31 cellular contexts compared by ENCODE assay signal in genomic region chr2:81672923-81673322, GRCh38.
"Had no signal": no experiment of that assay in that cellular context is flagged by ENCODE, and none has a peak within 500 bp of the region (broad histone marks: within the 10 kb centered on the region; RNA-seq: fewer than 3 reads in every experiment).

No MANE protein-coding gene starts in this region.

- H3K36me3 ChIP-seq: ascending aorta, breast epithelium, cardiac muscle cell, colonic mucosa, esophagus squamous epithelium, gastroesophageal sphincter, WERI-Rb-1 had no signal

- H3K9me3 Mint-ChIP-seq: activated naive CD8-positive, alpha-beta T cell treated with anti-CD3 and anti-CD28 coated beads, Interleukin-2, amount 10 ng/mL, durations not matched to agents 7 days and 5 days; brain had no signal

- H3K27ac ChIP-seq: ascending aorta, breast epithelium, cardiac muscle cell, colonic mucosa, epithelial cell of prostate, esophagus squamous epithelium, gastroesophageal sphincter, WERI-Rb-1 had no signal

- H3K36me3 Mint-ChIP-seq: activated CD4-positive, alpha-beta memory T cell treated with anti-CD3 and anti-CD28 coated beads for 36 hours; activated naive CD4-positive, alpha-beta T cell treated with anti-CD3 and anti-CD28 coated beads, Interleukin-2, amount 10 ng/mL, durations not matched to agents 7 days and 5 days; activated naive CD4-positive, alpha-beta T cell treated with anti-CD3 and anti-CD28 coated beads, Interleukin-2, amount 50 U/mL, for 72 hours; activated naive CD8-positive, alpha-beta T cell treated with anti-CD3 and anti-CD28 coated beads, Interleukin-2, amount 10 ng/mL, durations not matched to agents 7 days and 5 days; brain had no signal

- H3K4me1 ChIP-seq: ascending aorta, breast epithelium, colonic mucosa, esophagus squamous epithelium had no signal

- H3K27me3 ChIP-seq: ascending aorta, breast epithelium, cardiac muscle cell, colonic mucosa, esophagus squamous epithelium, gastroesophageal sphincter had no signal

- H3K4me1 Mint-ChIP-seq: activated CD4-positive, alpha-beta T cell treated with anti-CD3 and anti-CD28 coated beads for 36 hours; activated CD4-positive, alpha-beta T cell treated with anti-CD3 and anti-CD28 coated beads, Interleukin-2, amount 10 ng/mL, durations not matched to agents 24 days and 14 days; activated naive CD4-positive, alpha-beta T cell treated with anti-CD3 and anti-CD28 coated beads, Interleukin-2, amount 10 ng/mL, durations not matched to agents 7 days and 5 days; activated naive CD8-positive, alpha-beta T cell treated with anti-CD3 and anti-CD28 coated beads, Interleukin-2, amount 10 ng/mL, durations not matched to agents 7 days and 5 days; brain had no signal

- ATAC-seq: activated CD4-positive, alpha-beta T cell treated with anti-CD3 and anti-CD28 coated beads for 36 hours; activated naive CD4-positive, alpha-beta T cell treated with anti-CD3 and anti-CD28 coated beads, Interleukin-2, amount 50 U/mL, for 72 hours; activated T-cell treated with anti-CD3 and anti-CD28 coated beads, Interleukin-2, amount 50 U/mL, for 72 hours; gastroesophageal sphincter had no signal

- H3K27ac Mint-ChIP-seq: activated CD4-positive, alpha-beta memory T cell treated with anti-CD3 and anti-CD28 coated beads for 36 hours; activated CD4-positive, alpha-beta T cell treated with anti-CD3 and anti-CD28 coated beads for 36 hours; activated CD4-positive, alpha-beta T cell treated with anti-CD3 and anti-CD28 coated beads, Interleukin-2, amount 10 ng/mL, durations not matched to agents 24 days and 14 days; activated naive CD4-positive, alpha-beta T cell treated with anti-CD3 and anti-CD28 coated beads, Interleukin-2, amount 10 ng/mL, durations not matched to agents 7 days and 5 days; activated naive CD4-positive, alpha-beta T cell treated with anti-CD3 and anti-CD28 coated beads, Interleukin-2, amount 50 U/mL, for 72 hours; activated naive CD8-positive, alpha-beta T cell treated with anti-CD3 and anti-CD28 coated beads, Interleukin-2, amount 10 ng/mL, durations not matched to agents 7 days and 5 days; activated T-cell treated with anti-CD3 and anti-CD28 coated beads, Interleukin-2, amount 50 U/mL, for 24 hours; activated T-cell treated with anti-CD3 and anti-CD28 coated beads, Interleukin-2, amount 50 U/mL, for 72 hours; brain; T-helper 2 cell treated with Interferon-gamma antibody and Interleukin-4, amounts not matched to agents 5 μg/mL and 100 μg/mL, for 36 hours had no signal

- DNase-seq: activated CD4-positive, alpha-beta memory T cell treated with anti-CD3 and anti-CD28 coated beads for 36 hours; activated CD4-positive, alpha-beta T cell treated with anti-CD3 and anti-CD28 coated beads for 36 hours; activated CD4-positive, alpha-beta T cell treated with anti-CD3 and anti-CD28 coated beads, Interleukin-2, amount 10 ng/mL, durations not matched to agents 24 days and 14 days; activated CD4-positive, CD25-positive, alpha-beta regulatory T cell; activated CD4-positive, CD25-positive, alpha-beta regulatory T cell treated with anti-CD3 and anti-CD28 coated beads, Interleukin-2, amount 50 U/mL, for 72 hours; activated CD8-positive, alpha-beta memory T cell treated with anti-CD3 and anti-CD28 coated beads, Interleukin-2, amount 50 U/mL, for 48 hours; activated gamma-delta T cell; activated naive CD4-positive, alpha-beta T cell; activated naive CD4-positive, alpha-beta T cell treated with anti-CD3 and anti-CD28 coated beads, Interleukin-2, amount 10 ng/mL, durations not matched to agents 7 days and 5 days; activated naive CD8-positive, alpha-beta T cell treated with anti-CD3 and anti-CD28 coated beads, Interleukin-2, amount 10 ng/mL, durations not matched to agents 7 days and 5 days; activated T-cell treated with anti-CD3 and anti-CD28 coated beads for 4 hours; activated T-cell treated with anti-CD3 and anti-CD28 coated beads, Interleukin-2, amount 50 U/mL, for 24 hours; activated T-cell treated with anti-CD3 and anti-CD28 coated beads, Interleukin-2, amount 50 U/mL, for 72 hours; central memory CD4-positive, alpha-beta T cell; cerebellar nuclear complex; colonic mucosa; effector CD8-positive, alpha-beta T cell; esophagus squamous epithelium; foreskin melanocyte; head of caudate nucleus; hypothalamus; T1000; WERI-Rb-1 had no signal

- H3K4me3 Mint-ChIP-seq: activated CD4-positive, alpha-beta memory T cell treated with anti-CD3 and anti-CD28 coated beads for 36 hours; activated CD4-positive, alpha-beta T cell treated with anti-CD3 and anti-CD28 coated beads for 36 hours; activated CD4-positive, alpha-beta T cell treated with anti-CD3 and anti-CD28 coated beads, Interleukin-2, amount 10 ng/mL, durations not matched to agents 24 days and 14 days; activated naive CD4-positive, alpha-beta T cell treated with anti-CD3 and anti-CD28 coated beads, Interleukin-2, amount 10 ng/mL, durations not matched to agents 7 days and 5 days; activated naive CD8-positive, alpha-beta T cell treated with anti-CD3 and anti-CD28 coated beads, Interleukin-2, amount 10 ng/mL, durations not matched to agents 7 days and 5 days; activated T-cell treated with anti-CD3 and anti-CD28 coated beads, Interleukin-2, amount 50 U/mL, for 24 hours; activated T-cell treated with anti-CD3 and anti-CD28 coated beads, Interleukin-2, amount 50 U/mL, for 72 hours; T-helper 2 cell treated with Interferon-gamma antibody and Interleukin-4, amounts not matched to agents 5 μg/mL and 100 μg/mL, for 36 hours had no signal

- H3K9me3 ChIP-seq: ascending aorta, breast epithelium, colonic mucosa, esophagus squamous epithelium, gastroesophageal sphincter had no signal

- H3K27me3 Mint-ChIP-seq: activated CD4-positive, alpha-beta memory T cell treated with anti-CD3 and anti-CD28 coated beads for 36 hours; activated CD4-positive, alpha-beta T cell treated with anti-CD3 and anti-CD28 coated beads for 36 hours; activated CD4-positive, alpha-beta T cell treated with anti-CD3 and anti-CD28 coated beads, Interleukin-2, amount 10 ng/mL, durations not matched to agents 24 days and 14 days; activated naive CD4-positive, alpha-beta T cell treated with anti-CD3 and anti-CD28 coated beads, Interleukin-2, amount 10 ng/mL, durations not matched to agents 7 days and 5 days; activated naive CD8-positive, alpha-beta T cell treated with anti-CD3 and anti-CD28 coated beads, Interleukin-2, amount 10 ng/mL, durations not matched to agents 7 days and 5 days; activated T-cell treated with anti-CD3 and anti-CD28 coated beads, Interleukin-2, amount 50 U/mL, for 24 hours; brain had no signal

- H3K4me3 ChIP-seq: ascending aorta, breast epithelium, cardiac muscle cell, colonic mucosa, esophagus squamous epithelium, gastroesophageal sphincter had no signal
